Comparison of ENCODE assay signal across 1 cellular context in genomic region chr2:75094405-75094804, GRCh38.
TF ChIP-seq lines count a peak whose summit lies in the region.

No MANE protein-coding gene starts in this region.

TF ChIP-seq in HepG2, 621 proteins besides CTCF, POLR2A, EP300 and RAD21:
- TF ChIP-seq ADNP (CRISPR knock-in tag; IDR thresholded peaks at IDR 0.05) (no peak), SOX6 (IDR thresholded peaks at IDR 0.05) (0 out of 2 replicates have a peak, but pooled peaks have one; percentile 56), SOX6 (CRISPR knock-in tag; IDR thresholded peaks at IDR 0.05) (no peak), ELK4 (CRISPR knock-in tag; IDR thresholded peaks at IDR 0.05; ENCODE audit: borderline replicate concordance) (no peak), ZNF367 (CRISPR knock-in tag; IDR thresholded peaks at IDR 0.05; ENCODE audit: borderline replicate concordance) (no peak), THAP11 (CRISPR knock-in tag; IDR thresholded peaks at IDR 0.05) (no peak)
